Comparison of ENCODE assay signal across 27 cellular contexts in genomic region chr10:76667307-76668012, GRCh38.
A peak's percentile ranks its signal among the peaks of the same experiment; 100 is the strongest.
DNase-seq lines count a peak whose midpoint lies in the region; ATAC-seq, FAIRE-seq and TF ChIP-seq lines count a peak whose summit lies in the region.
"Had no signal": no experiment of that assay in that cellular context is flagged by ENCODE, and none has a peak within 500 bp of the region (broad histone marks: within the 10 kb centered on the region; RNA-seq: fewer than 3 reads in every experiment).

No MANE protein-coding gene starts in this region.

- intact Hi-C loops in Right ventricle myocardium inferior (cut with DNase I) (no loop called here), left cardiac atrium (cut with DNase I) (no loop called here), sciatic nerve (cut with DNase I) (no loop called here)

- FAIRE-seq in GM12892 (lab: Jason Lieb, UNC): no peak
- FAIRE-seq: H54 had no signal

- no peaks in the 10 kb centered on the region for H3K4me1 ChIP-seq in lung (ENCODE audit: control insufficient read depth in 2 of 2, insufficient read depth in 2 of 2, low read length in 2 of 2)

- no peak for TF ChIP-seq CTCF in lung (IDR thresholded peaks at IDR 0.05; ENCODE audit: control extremely low read depth, extremely low read depth)

- H3K9me3 ChIP-seq in lung (ENCODE audit: control insufficient read depth in 2 of 2, insufficient read depth in 1 of 2, low read length in 1 of 2): no peaks in the 10 kb centered on the region

- no peak overlapping the region for H3K27ac ChIP-seq in lung (ENCODE audit: low read depth in 1 of 2, low read length in 1 of 2)
- H3K27ac ChIP-seq: 22Rv1, C4-2B, RWPE1 had no signal

- DNase-seq in Right ventricle myocardium inferior (ENCODE audit: missing footprints) (no peak), left cardiac atrium (no peak), lung (ENCODE audit: low spot score) (no peak), sciatic nerve (ENCODE audit: low spot score) (no peak), GM12892 (ENCODE audit: insufficient read length) (no peak), left lobe of liver (ENCODE audit: low spot score) (no peak)
- DNase-seq: CD8-positive, alpha-beta T cell; DMS 273 treated with DMSO at 0.1 percent for 48 hours; DMS79; IMR-90; KG1; MM.1S; NCI-H1417; NCI-H187; NCI-H2081 treated with DMSO at 0.1 percent for 48 hours; NCI-H2171; NCI-H226; NCI-H510A; NCI-H69; SHP77 treated with DMSO at 0.1 percent for 48 hours had no signal

- ATAC-seq in Right ventricle myocardium inferior (peak; percentile 10), left cardiac atrium (no peak), lung (ENCODE audit: insufficient read depth, low FRiP score) (peak; percentile 27), sciatic nerve (peak; percentile 60), left lobe of liver (no peak), HG03460 (IDR thresholded peaks at IDR 0.05; ENCODE audit: unreplicated experiment) (no peak), HG03442 (IDR thresholded peaks at IDR 0.05; ENCODE audit: unreplicated experiment) (no peak)
- ATAC-seq: CD8-positive, alpha-beta T cell; Panc1 had no signal

- 58 to 76% methylated on average over 3 of the region's 3 CpGs for WGBS in lung, 2 donors

- H3K27me3 ChIP-seq in lung (ENCODE audit: control insufficient read depth, insufficient read depth): no peaks in the 10 kb centered on the region

- no peak overlapping the region for H3K4me3 ChIP-seq in lung

- no peak for TF ChIP-seq POLR2A in GM12892 (IDR thresholded peaks at IDR 0.05; ENCODE audit: low read depth, low read length)

- no peaks in the 10 kb centered on the region for H3K36me3 ChIP-seq in lung (ENCODE audit: control insufficient read depth in 2 of 2, insufficient read depth in 2 of 2, low read length in 2 of 2)

Comparison
In these comparisons a context has a peak if more than half of its experiments do, and no peak if none do; other contexts are left out.
1. ATAC-seq: peak in Right ventricle myocardium inferior (single experiment), lung (single experiment) and sciatic nerve (single experiment); none in left cardiac atrium (0 of 2), left lobe of liver (single experiment), HG03460 (single experiment) and HG03442 (single experiment).